Comparison of ENCODE assay signal across 16 cellular contexts in the genomic region with DNA sequence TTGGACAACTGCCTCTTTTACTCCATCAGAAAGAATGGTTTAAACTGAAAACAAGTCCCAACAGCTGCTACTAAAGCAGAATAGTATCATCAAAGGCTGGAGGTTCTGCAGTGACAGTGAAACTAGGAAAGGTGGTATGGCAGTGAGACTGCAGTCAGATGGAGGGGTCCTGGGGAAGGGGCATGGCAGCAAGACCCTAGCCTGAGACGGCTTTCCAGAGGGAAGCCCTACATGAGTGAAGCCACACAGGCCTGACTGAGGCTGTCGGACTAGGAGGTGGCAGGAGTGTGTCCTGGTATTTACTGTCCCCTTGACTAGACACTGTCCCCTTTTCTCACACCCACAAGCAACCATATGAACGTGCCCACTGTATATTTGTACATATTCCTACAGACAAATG.
"Had no signal": no experiment of that assay in that cellular context is flagged by ENCODE, and none has a peak within 500 bp of the region (broad histone marks: within the 10 kb centered on the region; RNA-seq: fewer than 3 reads in every experiment).

No MANE protein-coding gene starts in this region.

- H3K9me3 ChIP-seq: colonic mucosa, lower lobe of right lung, right atrium auricular region, SK-N-SH had no signal

- ATAC-seq: left cardiac atrium; lower lobe of right lung; stimulated activated memory B cell treated with anti-CD40 and anti-IgM and Interleukin-4, amounts not matched to agents 10 μg/mL and 1 μg/mL and 100 μg/mL, for 72 hours had no signal

- H3K9ac ChIP-seq: SK-N-SH had no signal

- H3K27ac ChIP-seq: colonic mucosa, lower lobe of right lung, right atrium auricular region had no signal

- H3K4me3 Mint-ChIP-seq: activated naive CD8-positive, alpha-beta T cell treated with anti-CD3 and anti-CD28 coated beads for 36 hours; naive B cell; stimulated activated memory B cell treated with anti-CD40 and anti-IgM and Interleukin-4, amounts not matched to agents 10 μg/mL and 1 μg/mL and 100 μg/mL, for 72 hours had no signal

- H3K9me3 Mint-ChIP-seq: activated naive CD8-positive, alpha-beta T cell treated with anti-CD3 and anti-CD28 coated beads for 36 hours; naive B cell; stimulated activated memory B cell treated with anti-CD40 and anti-IgM and Interleukin-4, amounts not matched to agents 10 μg/mL and 1 μg/mL and 100 μg/mL, for 72 hours had no signal

- DNase-seq: activated effector memory CD4-positive, alpha-beta T cell treated with anti-CD3 and anti-CD28 coated beads, Interleukin-2, amount 50 U/mL, for 16 hours; activated naive CD8-positive, alpha-beta T cell treated with anti-CD3 and anti-CD28 coated beads for 36 hours; activated T-cell treated with anti-CD3 and anti-CD28 coated beads for 4 hours; anterior cingulate cortex; colonic mucosa; effector CD4-positive, alpha-beta T cell; hypothalamus; left cardiac atrium; lower lobe of right lung; naive B cell; SK-N-SH; substantia nigra; trophoblast cell had no signal

- H3K4me2 ChIP-seq: SK-N-SH, smooth muscle cell had no signal

- H3K4me1 ChIP-seq: colonic mucosa had no signal

- H3K27me3 Mint-ChIP-seq: activated naive CD8-positive, alpha-beta T cell treated with anti-CD3 and anti-CD28 coated beads for 36 hours; naive B cell; stimulated activated memory B cell treated with anti-CD40 and anti-IgM and Interleukin-4, amounts not matched to agents 10 μg/mL and 1 μg/mL and 100 μg/mL, for 72 hours had no signal

- H3K27me3 ChIP-seq: colonic mucosa, right atrium auricular region had no signal

- H3K4me3 ChIP-seq: colonic mucosa, lower lobe of right lung, right atrium auricular region, smooth muscle cell had no signal
